Comparison of ENCODE assay signal across 10 cellular contexts in the genomic region with DNA sequence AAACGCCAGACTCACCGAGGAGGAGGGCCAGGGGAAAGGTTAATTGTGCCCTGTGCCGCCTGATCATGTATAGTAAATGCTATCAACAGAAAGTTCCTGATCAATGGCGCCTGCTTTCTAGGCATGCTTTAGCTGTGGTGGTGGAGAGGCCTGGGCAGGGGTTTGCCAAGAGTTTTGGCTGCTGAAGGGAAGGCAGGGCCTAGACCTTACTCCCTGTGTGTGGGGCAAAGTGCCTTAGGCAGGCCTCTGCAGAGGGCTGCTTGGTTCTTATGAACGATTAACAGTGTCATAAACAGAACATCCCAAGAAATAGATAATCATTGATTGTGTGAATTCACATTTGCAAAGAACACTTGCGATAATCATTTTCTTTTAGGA. TPM values are rescaled to one million over a fixed set of nuclear protein-coding genes. Genes with fewer than 3 reads are reported as not detected.
A peak's percentile ranks its signal among the peaks of the same experiment; 100 is the strongest.
DNase-seq lines count a peak whose midpoint lies in the region; ATAC-seq and TF ChIP-seq lines count a peak whose summit lies in the region.
"Had no signal": no experiment of that assay in that cellular context is flagged by ENCODE, and none has a peak within 500 bp of the region (broad histone marks: within the 10 kb centered on the region; RNA-seq: fewer than 3 reads in every experiment).

No MANE protein-coding gene starts in this region.

- H3K4me3 ChIP-seq in spleen (peak overlapping the region in 1 of 8 donors; percentile 35), trophoblast cell (ENCODE audit: low read depth, low read length) (no peak overlapping the region), aorta (ENCODE audit: low read length in 2 of 2) (no peak overlapping the region)

- H3K36me3 ChIP-seq in spleen, result no peaks in the 10 kb centered on the region
- no peaks in the 10 kb centered on the region for H3K36me3 ChIP-seq in trophoblast cell (ENCODE audit: control insufficient read depth in 1 of 2, insufficient read depth in 2 of 2, low read length in 2 of 2)
- H3K36me3 ChIP-seq in aorta (ENCODE audit: control insufficient read depth in 1 of 2, insufficient read depth in 2 of 2, low read length in 1 of 2), result no peaks in the 10 kb centered on the region

- TF ChIP-seq CTCF in spleen (IDR thresholded peaks at IDR 0.05 in 8 of 11, conservative IDR thresholded peaks at IDR 0.05 in 3 of 11), result no peak

- H2AFZ ChIP-seq in trophoblast cell (ENCODE audit: insufficient read depth, low read length, poor library complexity), result no peak overlapping the region

- H3K14ac ChIP-seq in trophoblast cell (ENCODE audit: low read length), result no peak overlapping the region

- no peaks in the 10 kb centered on the region for H3K9me3 Mint-ChIP-seq in activated CD4-positive, alpha-beta memory T cell treated with anti-CD3 and anti-CD28 coated beads, Interleukin-2, amount 10 ng/mL, durations not matched to agents 7 days and 5 days
- H3K9me3 Mint-ChIP-seq in immature natural killer cell, result no peaks in the 10 kb centered on the region
- H3K9me3 Mint-ChIP-seq: activated CD4-positive, alpha-beta T cell treated with anti-CD3 and anti-CD28 coated beads, Interleukin-2, amount 10 ng/mL, durations not matched to agents 24 days and 14 days had no signal

- H3K9me3 ChIP-seq in spleen (no peaks in the 10 kb centered on the region), trophoblast cell (ENCODE audit: insufficient read depth, low read depth, low read length) (no peaks in the 10 kb centered on the region), aorta (ENCODE audit: control insufficient read depth, low read length) (no peaks in the 10 kb centered on the region)

- POLR2A ChIA-PET in activated CD4-positive, alpha-beta memory T cell treated with anti-CD3 and anti-CD28 coated beads, Interleukin-2, amount 10 ng/mL, durations not matched to agents 7 days and 5 days (lab: Charles Lee), result interaction anchor here (1.2 to 1.5 kb wide), 2 partner anchors 24 to 29 kb away, joined by 3 to 6 read pairs; no protein-coding TSS in a partner anchor

- H3K79me1 ChIP-seq in trophoblast cell (ENCODE audit: low read length), result peaks cover under 1% of the 10 kb centered on the region

- H3K18ac ChIP-seq in trophoblast cell (ENCODE audit: low read length), result no peak overlapping the region

- H2AK5ac ChIP-seq in trophoblast cell (ENCODE audit: low read length), result no peak overlapping the region

- no peaks in the 10 kb centered on the region for H3K79me2 ChIP-seq in trophoblast cell (ENCODE audit: control insufficient read depth, insufficient read depth, low read length, poor library complexity)

- peaks cover 23% of the 10 kb centered on the region for H3K36me3 Mint-ChIP-seq in activated CD4-positive, alpha-beta memory T cell treated with anti-CD3 and anti-CD28 coated beads, Interleukin-2, amount 10 ng/mL, durations not matched to agents 7 days and 5 days (ENCODE audit: low read depth)
- no peaks in the 10 kb centered on the region for H3K36me3 Mint-ChIP-seq in immature natural killer cell

- in situ Hi-C loops in G401 (cut with HindIII; ENCODE audit: low sequenced_read_pairs), result no loop called here

- H2BK120ac ChIP-seq in trophoblast cell (ENCODE audit: insufficient read depth, low read length, poor library complexity), result no peak overlapping the region

- DNase-seq in G401 (ENCODE audit: low spot score) (peak; percentile 57), immature natural killer cell (no peak), spleen (no peak), trophoblast cell (no peak), aorta (no peak)
- DNase-seq in activated CD4-positive, alpha-beta memory T cell treated with anti-CD3 and anti-CD28 coated beads, Interleukin-2, amount 10 ng/mL, durations not matched to agents 7 days and 5 days, result no peak
- no peak for DNase-seq in stimulated activated CD4-positive, alpha-beta T cell treated with anti-CD3 and anti-CD28 coated beads, Interleukin-15, amount 100 ng/mL, for 24 hours
- DNase-seq: activated CD4-positive, alpha-beta T cell treated with anti-CD3 and anti-CD28 coated beads, Interleukin-2, amount 10 ng/mL, durations not matched to agents 24 days and 14 days; DMS79 treated with DMSO at 0.1 percent for 48 hours; NCI-H1694 treated with DMSO at 0.1 percent for 48 hours had no signal

- intact Hi-C loops in spleen (cut with DNase I; ENCODE audit: low total_unique reads), result no loop called here
- intact Hi-C loops in aorta (cut with DNase I), result loop anchor here in 1 of 2 donors (10.0 kb wide), 1 partner anchor 212 kb away; no protein-coding TSS in a partner anchor

- H3K4ac ChIP-seq in trophoblast cell (ENCODE audit: low read depth, low read length), result no peak overlapping the region

- no peaks in the 10 kb centered on the region for H3K27me3 ChIP-seq in spleen (replicated peaks in 1 of 7)
- peaks cover 5% of the 10 kb centered on the region for H3K27me3 ChIP-seq in trophoblast cell (ENCODE audit: insufficient read depth, low read length)
- H3K27me3 ChIP-seq in aorta (ENCODE audit: control insufficient read depth in 1 of 2, insufficient read depth in 2 of 2, low read length in 1 of 2), result no peaks in the 10 kb centered on the region

- no peak overlapping the region for H2BK12ac ChIP-seq in trophoblast cell (ENCODE audit: low read length)

- no peak overlapping the region for H4K12ac ChIP-seq in trophoblast cell (ENCODE audit: low read depth, low read length)

- no peaks in the 10 kb centered on the region for H3K27me3 Mint-ChIP-seq in activated CD4-positive, alpha-beta memory T cell treated with anti-CD3 and anti-CD28 coated beads, Interleukin-2, amount 10 ng/mL, durations not matched to agents 7 days and 5 days
- H3K27me3 Mint-ChIP-seq in immature natural killer cell (ENCODE audit: low read depth in 3 of 3), result peaks cover 0 to 4% (median 4%) of the 10 kb centered on the region in 3 donors
- H3K27me3 Mint-ChIP-seq: activated CD4-positive, alpha-beta T cell treated with anti-CD3 and anti-CD28 coated beads, Interleukin-2, amount 10 ng/mL, durations not matched to agents 24 days and 14 days had no signal

- H4K8ac ChIP-seq in trophoblast cell (ENCODE audit: low read depth, low read length), result no peak overlapping the region

- H3K4me3 Mint-ChIP-seq in activated CD4-positive, alpha-beta memory T cell treated with anti-CD3 and anti-CD28 coated beads, Interleukin-2, amount 10 ng/mL, durations not matched to agents 7 days and 5 days, result peak overlapping the region; percentile 39
- H3K4me3 Mint-ChIP-seq in immature natural killer cell, result peak overlapping the region; percentile 63 to 83 (median 71)

- H3K4me2 ChIP-seq in trophoblast cell (ENCODE audit: low read length), result no peak overlapping the region

- H3K27ac ChIP-seq in spleen (peak overlapping the region; percentile 44 to 88 (median 76)), trophoblast cell (ENCODE audit: low read depth, low read length) (no peak overlapping the region), aorta (ENCODE audit: low read depth in 1 of 2, low read length in 2 of 2) (no peak overlapping the region)

- peaks cover 35 to 100% (median 68%) of the 10 kb centered on the region in 6 donors for H3K4me1 ChIP-seq in spleen
- H3K4me1 ChIP-seq in trophoblast cell (ENCODE audit: control insufficient read depth in 1 of 2, insufficient read depth in 2 of 2, low read length in 2 of 2), result peaks cover 0 to under 1% of the 10 kb centered on the region in 2 experiments
- peaks cover 0 to 2% of the 10 kb centered on the region in 2 donors for H3K4me1 ChIP-seq in aorta (ENCODE audit: control insufficient read depth in 1 of 2, insufficient read depth in 2 of 2, low read length in 2 of 2)

- H3K4me1 Mint-ChIP-seq in activated CD4-positive, alpha-beta memory T cell treated with anti-CD3 and anti-CD28 coated beads, Interleukin-2, amount 10 ng/mL, durations not matched to agents 7 days and 5 days, result peaks cover 52% of the 10 kb centered on the region
- H3K4me1 Mint-ChIP-seq in immature natural killer cell, result peaks cover 86 to 97% of the 10 kb centered on the region in 2 donors

- ATAC-seq in aorta (ENCODE audit: low FRiP score), result no peak

- H3K9ac ChIP-seq in trophoblast cell (ENCODE audit: low read length), result no peak overlapping the region

- TF ChIP-seq POLR2A in spleen (IDR thresholded peaks at IDR 0.05), result no peak

- CTCF ChIA-PET in activated CD4-positive, alpha-beta memory T cell treated with anti-CD3 and anti-CD28 coated beads, Interleukin-2, amount 10 ng/mL, durations not matched to agents 7 days and 5 days (lab: Charles Lee), result no interaction called here

- peak overlapping the region; percentile 73 for H3K27ac Mint-ChIP-seq in activated CD4-positive, alpha-beta memory T cell treated with anti-CD3 and anti-CD28 coated beads, Interleukin-2, amount 10 ng/mL, durations not matched to agents 7 days and 5 days
- H3K27ac Mint-ChIP-seq in immature natural killer cell, result peak overlapping the region; percentile 93 to 100 (median 99)

- no peak overlapping the region for H2BK5ac ChIP-seq in trophoblast cell (ENCODE audit: low read depth, low read length, poor library complexity)

- no peak overlapping the region for H3K23ac ChIP-seq in trophoblast cell (ENCODE audit: low read length)

- WGBS in spleen, 5 donors, result 88 to 97% (median 92%) methylated on average over 6 of the region's 6 CpGs
- no CpG with 5 or more reads among the region's 6 CpGs for WGBS in trophoblast cell (ENCODE audit: extremely low coverage, insufficient coverage, insufficient read length)
- WGBS in aorta, 2 donors, result 93 to 94% methylated on average over 6 of the region's 6 CpGs

- H4K91ac ChIP-seq in trophoblast cell (ENCODE audit: low read depth, low read length), result no peak overlapping the region

RNA-seq across cellular contexts. Expression of gene TSHZ1, which starts 6.3 kb away (rescaled TPM):
- 0.03 and 0.31 TPM in 2 replicates for total RNA-seq in G401 (2014; rRNA removed; shearing (Covaris generic))
- 10 to 100 TPM; 18.2 to 19.0 TPM for total RNA-seq in activated CD4-positive, alpha-beta memory T cell treated with anti-CD3 and anti-CD28 coated beads, Interleukin-2, amount 10 ng/mL, durations not matched to agents 7 days and 5 days
- polyA plus RNA-seq in immature natural killer cell (10 to 100 TPM in 1 of 3 donors, 1 to 10 TPM in 2; 1.7 to 10.7 (median 3.5) TPM), spleen (1 to 10 TPM; 4.1 to 6.1 (median 4.2) TPM), aorta (1 to 10 TPM; 3.3 to 7.7 TPM)
- total RNA-seq in spleen (10 to 100 TPM; 14.9 to 26.4 (median 19.7) TPM), aorta (10 to 100 TPM; 15.9 to 26.0 TPM)
- polyA plus RNA-seq in trophoblast cell (2013), result 1.2 and 1.4 TPM in 2 replicates

RNA-seq across cellular contexts. Expression of gene PTGR3, which starts 8.0 kb away (rescaled TPM):
- total RNA-seq in G401 (2014; rRNA removed; shearing (Covaris generic)), result 1.2 and 2.0 TPM in 2 replicates
- 10 to 100 TPM; 39.8 to 41.4 TPM for total RNA-seq in activated CD4-positive, alpha-beta memory T cell treated with anti-CD3 and anti-CD28 coated beads, Interleukin-2, amount 10 ng/mL, durations not matched to agents 7 days and 5 days
- polyA plus RNA-seq in immature natural killer cell, result 10 to 100 TPM; 18.4 to 32.9 (median 26.1) TPM
- total RNA-seq in spleen, result 10 to 100 TPM; 23.6 to 43.8 (median 36.7) TPM
- 10 to 100 TPM; 11.1 to 16.8 (median 12.3) TPM for polyA plus RNA-seq in spleen
- polyA plus RNA-seq in trophoblast cell (2013), result 2.7 and 3.5 TPM in 2 replicates
- total RNA-seq in aorta, result 10 to 100 TPM; 16.9 to 28.6 TPM
- 1 to 10 TPM; 8.8 to 9.4 TPM for polyA plus RNA-seq in aorta

Comparison
In these comparisons a context has a peak if more than half of its experiments do, and no peak if none do; other contexts are left out.
1. H3K27ac ChIP-seq: peak in spleen (8 of 8); none in trophoblast cell (single experiment) and aorta (0 of 2).
2. RNA of gene TSHZ1, which starts 6.3 kb away (total RNA-seq): 15.9 to 26.0 TPM in aorta, 14.9 to 26.4 TPM in spleen and 18.2 to 19.0 TPM in activated CD4-positive, alpha-beta memory T cell treated with anti-CD3 and anti-CD28 coated beads, Interleukin-2, amount 10 ng/mL, durations not matched to agents 7 days and 5 days; 0.03 to 0.31 TPM in G401; every median in the first group is over 10 times any median in the second.